11 cellular contexts compared by ENCODE assay signal in genomic region chr19:46404884-46405658, GRCh38. TPM values are rescaled to one million over a fixed set of nuclear protein-coding genes. Genes with fewer than 3 reads are reported as not detected.
DNase-seq lines count a peak whose midpoint lies in the region; ATAC-seq and TF ChIP-seq lines count a peak whose summit lies in the region.
"Had no signal": no experiment of that assay in that cellular context is flagged by ENCODE, and none has a peak within 500 bp of the region (broad histone marks: within the 10 kb centered on the region; RNA-seq: fewer than 3 reads in every experiment).

No MANE protein-coding gene starts in this region.

- H3K36me3 ChIP-seq in Peyer's patch (no peaks in the 10 kb centered on the region), heart left ventricle (peaks cover 0 to 2% (median 0%) of the 10 kb centered on the region in 9 donors)
- H3K36me3 ChIP-seq: adrenal gland had no signal

- CTCF ChIA-PET in RWPE1 (lab: Yijun Ruan, JAX), result interaction anchor here (0.7 to 1.8 kb wide), 2 partner anchors 9 to 83 kb away, joined by 3 to 6 read pairs; no protein-coding TSS in a partner anchor

- 27 to 32% (median 29%) methylated on average over 41 to 44 of the region's 44 CpGs for WGBS in heart left ventricle, 4 donors

- H3K4me1 ChIP-seq in Peyer's patch, result peaks cover 0 to 31% (median 0%) of the 10 kb centered on the region in 4 donors
- peaks cover 0 to 45% (median 16%) of the 10 kb centered on the region in 12 donors for H3K4me1 ChIP-seq in heart left ventricle

- peak overlapping the region in 3 of 4 donors; percentile 27 to 64 (median 58) for H3K4me3 ChIP-seq in Peyer's patch
- peak overlapping the region in 11 of 12 donors; percentile 17 to 59 (median 47) for H3K4me3 ChIP-seq in heart left ventricle
- H3K4me3 ChIP-seq: GM12878 had no signal

- intact Hi-C loops in heart left ventricle (cut with DNase I), result loop anchor here in 1 of 10 donors (2.0 kb wide), 1 partner anchor 84 kb away; no protein-coding TSS in a partner anchor

- H3K4me3 Mint-ChIP-seq in progenitor cell of endocrine pancreas (ENCODE audit: low read depth), result peak overlapping the region; percentile 70

- DNase-seq in Caki2 (ENCODE audit: low read depth) (peak; percentile 73), Peyer's patch (no peak), heart left ventricle (peak in 1 of 5 donors; percentile 47), progenitor cell of endocrine pancreas (ENCODE audit: low spot score, unreplicated experiment) (no peak), RWPE1 (ENCODE audit: low spot score) (no peak), NCI-H526 treated with DMSO at 0.1 percent for 48 hours (lab: John Stamatoyannopoulos, UW) (no peak)

- H3K9me3 Mint-ChIP-seq in progenitor cell of endocrine pancreas (ENCODE audit: low read depth), result no peaks in the 10 kb centered on the region

- POLR2A ChIA-PET in RWPE1 (lab: Yijun Ruan, JAX; ENCODE audit: low non-redundant PET), result no interaction called here

- H3K27ac ChIP-seq in Peyer's patch, result peak overlapping the region in 3 of 4 donors; percentile 40 to 60 (median 59)
- H3K27ac ChIP-seq in heart left ventricle, result peak overlapping the region in 11 of 12 donors; percentile 11 to 80 (median 58)
- no peak overlapping the region for H3K27ac ChIP-seq in RWPE1

- peaks cover 23% of the 10 kb centered on the region for H3K4me1 Mint-ChIP-seq in progenitor cell of endocrine pancreas (ENCODE audit: low read depth)

- in situ Hi-C loops in Caki2 (cut with HindIII; ENCODE audit: low pct_unique_long_range_greater_than_20kb, low sequenced_read_pairs), result no loop called here

- H3K27ac Mint-ChIP-seq in progenitor cell of endocrine pancreas, result peak overlapping the region; percentile 96

- peaks cover under 1% of the 10 kb centered on the region for H3K36me3 Mint-ChIP-seq in progenitor cell of endocrine pancreas (ENCODE audit: insufficient read depth)

- peak in 1 of 6 experiments; percentile 20 for TF ChIP-seq CTCF in Peyer's patch (IDR thresholded peaks at IDR 0.05)
- peak in 2 of 12 donors; percentile 16 to 28 for TF ChIP-seq CTCF in heart left ventricle (IDR thresholded peaks at IDR 0.05)
- TF ChIP-seq CTCF in progenitor cell of endocrine pancreas (IDR thresholded peaks at IDR 0.05; ENCODE audit: unreplicated experiment), result peak; percentile 47
- no peak for TF ChIP-seq CTCF in RWPE1 (conservative IDR thresholded peaks at IDR 0.05; ENCODE audit: low read depth)

- H3K9me3 ChIP-seq in Peyer's patch (no peaks in the 10 kb centered on the region), heart left ventricle (no peaks in the 10 kb centered on the region)
- H3K9me3 ChIP-seq: adrenal gland had no signal

- peaks cover 0 to 4% of the 10 kb centered on the region in 2 donors for H3K27me3 ChIP-seq in Peyer's patch
- peaks cover 0 to 55% (median 12%) of the 10 kb centered on the region in 9 donors for H3K27me3 ChIP-seq in heart left ventricle
- H3K27me3 ChIP-seq: adrenal gland had no signal

- no peaks in the 10 kb centered on the region for H3K27me3 Mint-ChIP-seq in progenitor cell of endocrine pancreas

- ATAC-seq in heart left ventricle, result peak in 2 of 4 donors; percentile 21 to 28
- ATAC-seq in HG03520 (IDR thresholded peaks at IDR 0.05; ENCODE audit: unreplicated experiment), result no peak
- no peak for ATAC-seq in GM18502 (IDR thresholded peaks at IDR 0.05; ENCODE audit: poor library complexity, unreplicated experiment)
- ATAC-seq: GM12878 had no signal

- TF ChIP-seq POLR2A in Peyer's patch (IDR thresholded peaks at IDR 0.05), result no peak
- TF ChIP-seq POLR2A in heart left ventricle (IDR thresholded peaks at IDR 0.05), result no peak

RNA-seq across cellular contexts. Expression of gene CCDC8, which starts 8.3 kb away (rescaled TPM):
- 0.12 and 0.51 TPM in 2 replicates for total RNA-seq in Caki2 (2014; rRNA removed; shearing (Covaris generic); ENCODE audit: low replicate concordance)
- total RNA-seq in Peyer's patch (1 to 10 TPM in 1 of 4 donors, under 1 TPM in 3; 0.70 to 2.5 (median 0.90) TPM), heart left ventricle (10 to 100 TPM; 13.6 to 30.6 (median 24.7) TPM), progenitor cell of endocrine pancreas (31.6 and 33.8 TPM in 2 replicates)
- 10 to 100 TPM; 17.8 to 19.0 TPM for polyA plus RNA-seq in heart left ventricle

RNA-seq across cellular contexts. Expression of gene PNMA8C, which starts 23.7 kb away (rescaled TPM):
- total RNA-seq in Caki2 (2014; rRNA removed; shearing (Covaris generic); ENCODE audit: low replicate concordance), result 0.07 and 0.93 TPM in 2 replicates
- total RNA-seq in Peyer's patch (not detected), heart left ventricle (under 1 TPM in 7 of 9 donors, not detected in 2; 0.07 to 0.19 (median 0.12) TPM), progenitor cell of endocrine pancreas (0.19 and 0.36 TPM in 2 replicates)
- polyA plus RNA-seq in heart left ventricle, result under 1 TPM in 1 of 2 donors, not detected in 1; 0.08 TPM
- total RNA-seq: GM12878, RPMI7951 had no signal
- polyA plus RNA-seq: GM12878 had no signal

RNA-seq across cellular contexts. Expression of gene PPP5C, which starts 58.2 kb away (rescaled TPM):
- total RNA-seq in Caki2 (2014; rRNA removed; shearing (Covaris generic); ENCODE audit: low replicate concordance), result 99.2 and 143 TPM in 2 replicates
- total RNA-seq in Peyer's patch (100 to 1,000 TPM in 3 of 4 donors, 10 to 100 TPM in 1; 68.8 to 214 (median 129) TPM), heart left ventricle (100 to 1,000 TPM in 1 of 9 donors, 10 to 100 TPM in 8; 69.9 to 115 (median 77.1) TPM), progenitor cell of endocrine pancreas (97.8 and 102 TPM in 2 replicates)
- polyA plus RNA-seq in heart left ventricle, result 100 to 1,000 TPM in 1 of 2 donors, 10 to 100 TPM in 1; 64.9 to 107 TPM
